9 cellular contexts compared by ENCODE assay signal in genomic region chr1:12594490-12594889, GRCh38. TPM values are rescaled to one million over a fixed set of nuclear protein-coding genes. Genes with fewer than 3 reads are reported as not detected.
DNase-seq lines count a peak whose midpoint lies in the region; ATAC-seq, FAIRE-seq and TF ChIP-seq lines count a peak whose summit lies in the region.
"Had no signal": no experiment of that assay in that cellular context is flagged by ENCODE, and none has a peak within 500 bp of the region (broad histone marks: within the 10 kb centered on the region; RNA-seq: fewer than 3 reads in every experiment).

No MANE protein-coding gene starts in this region.

- H3K4me1 Mint-ChIP-seq in natural killer cell, result peaks cover 63 to 66% of the 10 kb centered on the region in 2 donors

- H3K4me2 ChIP-seq in A549, result peak overlapping the region; percentile 97

- CTCF ChIA-PET in A549 (lab: Yijun Ruan, JAX), result interaction anchor here (0.6 to 2.6 kb wide), 7 partner anchors 25 to 282 kb away, joined by 3 to 7 read pairs (median 4); no protein-coding TSS in a partner anchor

- H3K27ac ChIP-seq in A549 (peak overlapping the region; percentile 97 to 100), coronary artery (peak overlapping the region; percentile 97)

- no peak for DNase-seq in A549 (ENCODE audit: low read depth in 1 of 2, low spot score in 1 of 2)
- DNase-seq in HFF-Myc (ENCODE audit: extremely low read depth, low read depth), result no peak
- no peak for DNase-seq in coronary artery (ENCODE audit: low spot score)
- DNase-seq in natural killer cell, result no peak
- DNase-seq in amygdala (lab: John Stamatoyannopoulos, UW), result no peak
- no peak for DNase-seq in NCI-H226
- DNase-seq: NCI-H446 had no signal

- H3K4me3 Mint-ChIP-seq in natural killer cell, result peak overlapping the region; percentile 88

- no peaks in the 10 kb centered on the region for H3K36me3 Mint-ChIP-seq in natural killer cell

- peaks cover 76% of the 10 kb centered on the region for H3K4me1 ChIP-seq in A549

- no peak for FAIRE-seq in A549 (lab: Jason Lieb, UNC)

- no peak for TF ChIP-seq CTCF in A549 (IDR thresholded peaks at IDR 0.05)
- peak; percentile 9 for TF ChIP-seq CTCF in HFF-Myc (IDR thresholded peaks at IDR 0.05; ENCODE audit: low read depth, low read length, missing control alignments)
- no peak for TF ChIP-seq CTCF in coronary artery (IDR thresholded peaks at IDR 0.05)
- TF ChIP-seq CTCF in natural killer cell (IDR thresholded peaks at IDR 0.05), result no peak

- no peaks in the 10 kb centered on the region for H3K9me3 Mint-ChIP-seq in natural killer cell

- no peak for TF ChIP-seq EP300 in A549 (IDR thresholded peaks at IDR 0.05)

- ATAC-seq in A549 (no peak), natural killer cell (no peak), HG03095 (IDR thresholded peaks at IDR 0.05; ENCODE audit: unreplicated experiment) (no peak), GM18498 (IDR thresholded peaks at IDR 0.05; ENCODE audit: unreplicated experiment) (no peak)

- H3K4me3 ChIP-seq in A549 (peak overlapping the region; percentile 38), HFF-Myc (replicated peaks; ENCODE audit: low read depth, low read length) (no peak overlapping the region), coronary artery (peak overlapping the region; percentile 67)

- POLR2A ChIA-PET in A549 (lab: Yijun Ruan, JAX), result interaction anchor here (0.6 to 6.8 kb wide), 7 partner anchors 10 to 116 kb away, joined by 3 to 209 read pairs (median 21); partner anchors contain the start of gene DHRS3

- H3K27me3 Mint-ChIP-seq in natural killer cell (ENCODE audit: low read depth in 2 of 2), result no peaks in the 10 kb centered on the region

- no peak for TF ChIP-seq RAD21 in A549 (conservative IDR thresholded peaks at IDR 0.05 in 1 of 2, IDR thresholded peaks at IDR 0.05 in 1 of 2)

- 77% methylated on average over 6 of the region's 6 CpGs for WGBS in A549 (ENCODE audit: missing lambda C conversion rate)

- no peak for TF ChIP-seq POLR2A in A549 (IDR thresholded peaks at IDR 0.05; ENCODE audit: low read length)

- H3K9me3 ChIP-seq in A549, result no peaks in the 10 kb centered on the region

- intact Hi-C loops in natural killer cell (cut with micrococcal nuclease), result no loop called here

- H3K27ac Mint-ChIP-seq in natural killer cell, result peak overlapping the region; percentile 86 to 90

TF ChIP-seq in A549, 52 proteins besides CTCF, POLR2A, EP300 and RAD21:
- no peak for TF ChIP-seq CEBPB (IDR thresholded peaks at IDR 0.05)
- TF ChIP-seq RCOR1 (IDR thresholded peaks at IDR 0.05; ENCODE audit: low read depth, low read length), result no peak
- TF ChIP-seq HMGXB4 (CRISPR knock-in tag; IDR thresholded peaks at IDR 0.05; ENCODE audit: borderline replicate concordance), result no peak
- TF ChIP-seq SMC3 (IDR thresholded peaks at IDR 0.05), result no peak
- no peak for TF ChIP-seq ATOH8 (CRISPR knock-in tag; IDR thresholded peaks at IDR 0.05; ENCODE audit: low read depth)
- TF ChIP-seq PBX3 (IDR thresholded peaks at IDR 0.05), result no peak

RNA-seq across cellular contexts. Expression of gene DHRS3, which starts 23.5 kb away (rescaled TPM):
- polyA plus RNA-seq in A549 (2011; rRNA removed), result 79.7 and 89.1 TPM in 2 replicates
- polyA plus RNA-seq in A549 (2012; cell fraction: cytosol; rRNA removed), result 64.4 and 78.4 TPM in 2 replicates
- polyA plus RNA-seq in A549 (2012; cell fraction: nucleus; rRNA removed), result 119 and 124 TPM in 2 replicates
- 56.9 to 78.9 TPM (median 62.7 TPM) in 3 replicates for polyA plus RNA-seq in A549 (2017; fragmentation: RNase III; extraction: RNeasy Plus Mini Kit Qiagen cat#74134 plus additional on column Dnase treatment)
- polyA minus RNA-seq in A549 (2011; rRNA and poly(A)+ RNA removed), result 320 and 332 TPM in 2 replicates
- 100 to 1,000 TPM; 106 to 175 (median 153) TPM for total RNA-seq in natural killer cell

RNA-seq across cellular contexts. Expression of gene AADACL4, which starts 49.4 kb away (rescaled TPM):
- polyA plus RNA-seq in A549 (2011; rRNA removed) (not detected in 2 replicates), A549 (2017; fragmentation: RNase III; extraction: RNeasy Plus Mini Kit Qiagen cat#74134 plus additional on column Dnase treatment) (not detected in 3 replicates)
- not detected in 2 replicates for polyA plus RNA-seq in A549 (2012; cell fraction: cytosol; rRNA removed)
- not detected in 2 replicates for polyA plus RNA-seq in A549 (2012; cell fraction: nucleus; rRNA removed)
- not detected in 2 replicates for polyA minus RNA-seq in A549 (2011; rRNA and poly(A)+ RNA removed)
- total RNA-seq in natural killer cell, result not detected
